ENCODE assay signal across 12 cellular contexts in the genomic region with DNA sequence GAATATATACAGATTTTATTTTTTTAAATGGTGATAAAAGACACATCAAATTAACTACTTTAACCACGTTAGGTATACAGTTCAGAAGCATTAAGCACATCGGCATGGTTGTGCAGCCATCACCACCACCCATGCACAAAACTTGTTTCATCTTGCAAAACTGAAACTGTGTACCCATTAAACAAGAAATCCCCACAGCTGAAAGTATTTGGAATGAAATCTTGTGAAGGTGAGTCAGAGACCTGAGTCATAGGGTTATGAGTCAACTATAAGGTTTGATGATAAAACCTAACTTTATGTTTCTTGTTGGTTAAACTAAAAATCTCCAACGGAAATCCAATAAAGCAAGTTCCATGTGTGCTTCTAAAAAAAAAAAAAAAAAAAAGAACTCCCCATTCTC.
DNase-seq lines count a peak whose midpoint lies in the region; ATAC-seq and TF ChIP-seq lines count a peak whose summit lies in the region.
"Had no signal": no experiment of that assay in that cellular context is flagged by ENCODE, and none has a peak within 500 bp of the region (broad histone marks: within the 10 kb centered on the region; RNA-seq: fewer than 3 reads in every experiment).

No MANE protein-coding gene starts in this region.

- intact Hi-C loops in esophagus squamous epithelium (cut with DNase I): no loop called here

- no peaks in the 10 kb centered on the region for H3K36me3 ChIP-seq in esophagus squamous epithelium
- H3K36me3 ChIP-seq in tibial nerve: no peaks in the 10 kb centered on the region
- H3K36me3 ChIP-seq: neutrophil had no signal

- H3K27ac Mint-ChIP-seq in activated naive CD8-positive, alpha-beta T cell treated with anti-CD3 and anti-CD28 coated beads, Interleukin-2, amount 50 U/mL, for 24 hours: no peak overlapping the region
- H3K27ac Mint-ChIP-seq in activated naive CD8-positive, alpha-beta T cell treated with anti-CD3 and anti-CD28 coated beads for 36 hours: no peak overlapping the region
- no peak overlapping the region for H3K27ac Mint-ChIP-seq in stimulated activated naive CD8-positive, alpha-beta T cell treated with anti-CD3 and anti-CD28 coated beads, Interleukin-15, amount 100 ng/mL, for 72 hours

- TF ChIP-seq EP300 in tibial nerve (IDR thresholded peaks at IDR 0.05): no peak

- DNase-seq in activated naive CD8-positive, alpha-beta T cell treated with anti-CD3 and anti-CD28 coated beads, Interleukin-2, amount 50 U/mL, for 24 hours: no peak
- DNase-seq in activated naive CD8-positive, alpha-beta T cell treated with anti-CD3 and anti-CD28 coated beads for 36 hours: no peak
- DNase-seq in HS-27A (ENCODE audit: low read depth): peak; percentile 49
- peak; percentile 47 for DNase-seq in dedifferentiated amniotic fluid mesenchymal stem cell (ENCODE audit: extremely low spot score)
- peak in 1 of 2 donors; percentile 11 for DNase-seq in stimulated activated naive CD8-positive, alpha-beta T cell treated with anti-CD3 and anti-CD28 coated beads, Interleukin-15, amount 100 ng/mL, for 72 hours
- no peak for DNase-seq in esophagus squamous epithelium (lab: John Stamatoyannopoulos, UW)
- DNase-seq in cerebellar cortex (ENCODE audit: low spot score): no peak
- no peak for DNase-seq in tibial nerve (ENCODE audit: low spot score in 2 of 2)
- DNase-seq: activated CD8-positive, alpha-beta memory T cell treated with anti-CD3 and anti-CD28 coated beads for 24 hours; C1 segment of cervical spinal cord; NCI-H1436 had no signal

- TF ChIP-seq POLR2A in esophagus squamous epithelium (IDR thresholded peaks at IDR 0.05) (no peak), tibial nerve (IDR thresholded peaks at IDR 0.05) (no peak)

- H3K27me3 Mint-ChIP-seq in activated naive CD8-positive, alpha-beta T cell treated with anti-CD3 and anti-CD28 coated beads, Interleukin-2, amount 50 U/mL, for 24 hours: peaks cover 5% of the 10 kb centered on the region
- peaks cover 7% of the 10 kb centered on the region for H3K27me3 Mint-ChIP-seq in activated naive CD8-positive, alpha-beta T cell treated with anti-CD3 and anti-CD28 coated beads for 36 hours
- H3K27me3 Mint-ChIP-seq in stimulated activated naive CD8-positive, alpha-beta T cell treated with anti-CD3 and anti-CD28 coated beads, Interleukin-15, amount 100 ng/mL, for 72 hours: peaks cover 27% of the 10 kb centered on the region

- 39 to 40% methylated on average over 3 of the region's 3 CpGs for WGBS in esophagus squamous epithelium, 2 donors
- WGBS in tibial nerve, 2 donors: 75 to 77% methylated on average over 3 of the region's 3 CpGs

- H3K4me1 Mint-ChIP-seq in activated naive CD8-positive, alpha-beta T cell treated with anti-CD3 and anti-CD28 coated beads, Interleukin-2, amount 50 U/mL, for 24 hours: peaks cover 5% of the 10 kb centered on the region
- peaks cover 5% of the 10 kb centered on the region for H3K4me1 Mint-ChIP-seq in activated naive CD8-positive, alpha-beta T cell treated with anti-CD3 and anti-CD28 coated beads for 36 hours
- peaks cover 12% of the 10 kb centered on the region for H3K4me1 Mint-ChIP-seq in stimulated activated naive CD8-positive, alpha-beta T cell treated with anti-CD3 and anti-CD28 coated beads, Interleukin-15, amount 100 ng/mL, for 72 hours

- TF ChIP-seq CTCF in esophagus squamous epithelium (IDR thresholded peaks at IDR 0.05) (no peak), tibial nerve (IDR thresholded peaks at IDR 0.05) (no peak)

- no peaks in the 10 kb centered on the region for H3K27me3 ChIP-seq in esophagus squamous epithelium
- no peaks in the 10 kb centered on the region for H3K27me3 ChIP-seq in tibial nerve
- H3K27me3 ChIP-seq: neutrophil had no signal

- H3K27ac ChIP-seq in esophagus squamous epithelium: no peak overlapping the region
- no peak overlapping the region for H3K27ac ChIP-seq in tibial nerve
- H3K27ac ChIP-seq: neutrophil had no signal

- H3K4me3 Mint-ChIP-seq in activated naive CD8-positive, alpha-beta T cell treated with anti-CD3 and anti-CD28 coated beads, Interleukin-2, amount 50 U/mL, for 24 hours: no peak overlapping the region
- no peak overlapping the region for H3K4me3 Mint-ChIP-seq in activated naive CD8-positive, alpha-beta T cell treated with anti-CD3 and anti-CD28 coated beads for 36 hours
- no peak overlapping the region for H3K4me3 Mint-ChIP-seq in stimulated activated naive CD8-positive, alpha-beta T cell treated with anti-CD3 and anti-CD28 coated beads, Interleukin-15, amount 100 ng/mL, for 72 hours

- peak; percentile 80 for ATAC-seq in activated naive CD8-positive, alpha-beta T cell treated with anti-CD3 and anti-CD28 coated beads, Interleukin-2, amount 50 U/mL, for 24 hours
- ATAC-seq in stimulated activated naive CD8-positive, alpha-beta T cell treated with anti-CD3 and anti-CD28 coated beads, Interleukin-15, amount 100 ng/mL, for 72 hours: peak; percentile 94

- peaks cover 9% of the 10 kb centered on the region for H3K9me3 Mint-ChIP-seq in activated naive CD8-positive, alpha-beta T cell treated with anti-CD3 and anti-CD28 coated beads, Interleukin-2, amount 50 U/mL, for 24 hours
- H3K9me3 Mint-ChIP-seq in activated naive CD8-positive, alpha-beta T cell treated with anti-CD3 and anti-CD28 coated beads for 36 hours: peaks cover 8% of the 10 kb centered on the region
- H3K9me3 Mint-ChIP-seq in stimulated activated naive CD8-positive, alpha-beta T cell treated with anti-CD3 and anti-CD28 coated beads, Interleukin-15, amount 100 ng/mL, for 72 hours: peaks cover 7 to 31% of the 10 kb centered on the region in 2 donors

- peaks cover 0 to 11% (median 3%) of the 10 kb centered on the region in 3 donors for H3K4me1 ChIP-seq in esophagus squamous epithelium
- no peaks in the 10 kb centered on the region for H3K4me1 ChIP-seq in tibial nerve

- H3K4me3 ChIP-seq in esophagus squamous epithelium (no peak overlapping the region), tibial nerve (no peak overlapping the region)

- H3K9me3 ChIP-seq in esophagus squamous epithelium: no peaks in the 10 kb centered on the region
- peaks cover 0 to 14% (median 0%) of the 10 kb centered on the region in 4 donors for H3K9me3 ChIP-seq in tibial nerve
- H3K9me3 ChIP-seq: neutrophil had no signal

- H3K36me3 Mint-ChIP-seq in activated naive CD8-positive, alpha-beta T cell treated with anti-CD3 and anti-CD28 coated beads, Interleukin-2, amount 50 U/mL, for 24 hours (ENCODE audit: low read depth): no peaks in the 10 kb centered on the region
- H3K36me3 Mint-ChIP-seq in activated naive CD8-positive, alpha-beta T cell treated with anti-CD3 and anti-CD28 coated beads for 36 hours: no peaks in the 10 kb centered on the region

Comparison
In these comparisons a context has a peak if more than half of its experiments do, and no peak if none do; other contexts are left out.
1. DNase-seq: peak in HS-27A (single experiment) and dedifferentiated amniotic fluid mesenchymal stem cell (single experiment); none in activated naive CD8-positive, alpha-beta T cell treated with anti-CD3 and anti-CD28 coated beads, Interleukin-2, amount 50 U/mL, for 24 hours (single experiment), activated naive CD8-positive, alpha-beta T cell treated with anti-CD3 and anti-CD28 coated beads for 36 hours (single experiment), esophagus squamous epithelium (single experiment), cerebellar cortex (single experiment) and tibial nerve (0 of 2).